In the genomic region with DNA sequence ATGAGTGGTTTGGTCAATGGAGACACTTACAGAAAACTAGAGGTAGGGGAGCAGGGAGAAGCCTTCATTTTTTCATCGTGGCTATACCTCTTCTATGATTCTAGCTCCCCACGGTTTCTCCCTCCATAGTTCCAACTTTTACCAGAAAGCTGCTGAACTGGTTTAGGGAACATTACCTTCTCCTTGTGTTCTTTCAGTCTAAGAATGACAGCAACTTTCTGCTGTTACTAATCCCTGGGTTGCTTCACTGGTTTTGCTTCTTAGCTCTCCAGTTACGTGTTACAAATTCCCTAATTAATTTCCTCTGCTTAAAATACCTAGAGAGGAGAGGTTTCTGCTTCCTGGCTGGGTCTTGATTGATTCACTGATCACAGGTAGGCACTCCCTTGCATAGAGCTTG, we compare ENCODE assay signal across 17 cellular contexts.
DNase-seq lines count a peak whose midpoint lies in the region; ATAC-seq, FAIRE-seq and TF ChIP-seq lines count a peak whose summit lies in the region.
"Had no signal": no experiment of that assay in that cellular context is flagged by ENCODE, and none has a peak within 500 bp of the region (broad histone marks: within the 10 kb centered on the region; RNA-seq: fewer than 3 reads in every experiment).

No MANE protein-coding gene starts in this region.

- no peak for TF ChIP-seq CTCF in MCF 10A (IDR thresholded peaks at IDR 0.05; ENCODE audit: unreplicated experiment)
- TF ChIP-seq CTCF in H1 (IDR thresholded peaks at IDR 0.05; ENCODE audit: control extremely low read depth in 1 of 3, insufficient read depth in 1 of 3, low read depth in 1 of 3, low read length in 3 of 3) = no peak
- TF ChIP-seq CTCF in type B pancreatic cell (conservative IDR thresholded peaks at IDR 0.05) = no peak
- no peak for TF ChIP-seq CTCF in HFFc6 (IDR thresholded peaks at IDR 0.05)

- H2BK120ac ChIP-seq in H1 (replicated peaks; ENCODE audit: low read depth, low read length) = no peak overlapping the region

- H2BK20ac ChIP-seq in H1 (ENCODE audit: low read length) = no peak overlapping the region

- no peaks in the 10 kb centered on the region for H3K27me3 ChIP-seq in H1 (replicated peaks in 1 of 4; ENCODE audit: control insufficient read depth in 3 of 4, extremely low read depth in 1 of 4, insufficient read depth in 3 of 4, low read length in 3 of 4)

- no peak overlapping the region for H3K9ac ChIP-seq in H1 (replicated peaks in 1 of 4; ENCODE audit: extremely low read depth in 1 of 4, low read depth in 3 of 4, low read length in 3 of 4)

- no peak overlapping the region for H3K4me3 Mint-ChIP-seq in MCF 10A (ENCODE audit: unreplicated experiment)
- H3K4me3 Mint-ChIP-seq in type B pancreatic cell = no peak overlapping the region
- H3K4me3 Mint-ChIP-seq in HFFc6 = no peak overlapping the region
- H3K4me3 Mint-ChIP-seq: CD8-positive, alpha-beta memory T cell had no signal

- H2BK5ac ChIP-seq in H1 (ENCODE audit: low read depth, low read length) = no peak overlapping the region

- H4K8ac ChIP-seq in H1 (ENCODE audit: extremely low read depth, insufficient read depth, low read length) = no peak overlapping the region

- no peak overlapping the region for H2BK15ac ChIP-seq in H1 (ENCODE audit: low read length)

- no peaks in the 10 kb centered on the region for H3K36me3 ChIP-seq in H1 (ENCODE audit: control insufficient read depth in 2 of 4, insufficient read depth in 4 of 4, low read length in 3 of 4)

- peaks cover 0 to 1% of the 10 kb centered on the region in 2 experiments for H4K20me1 ChIP-seq in H1 (replicated peaks in 1 of 2; ENCODE audit: control insufficient read depth in 1 of 2, insufficient read depth in 2 of 2, low read length in 2 of 2)

- WGBS in H1 (ENCODE audit: extremely low coverage in 1 of 2, insufficient coverage in 1 of 2, insufficient read length in 1 of 2, insufficient replicate concordance in 2 of 2, low coverage in 1 of 2, low lambda C conversion rate in 2 of 2, missing lambda C conversion rate in 1 of 2), 2 experiments = 68% methylated on average over 3 of the region's 3 CpGs; no CpG with 5 or more reads in 1 of the 2 experiments

- H2AK5ac ChIP-seq in H1 (ENCODE audit: low read depth, low read length) = no peak overlapping the region

- H3K4ac ChIP-seq in H1 (replicated peaks; ENCODE audit: insufficient read length, low read depth, low read length) = no peak overlapping the region

- H2BK12ac ChIP-seq in H1 (ENCODE audit: low read depth, low read length) = no peak overlapping the region

- no peaks in the 10 kb centered on the region for H3K36me3 Mint-ChIP-seq in MCF 10A (ENCODE audit: insufficient read depth, unreplicated experiment)
- no peaks in the 10 kb centered on the region for H3K36me3 Mint-ChIP-seq in type B pancreatic cell
- H3K36me3 Mint-ChIP-seq in HFFc6 (ENCODE audit: low read depth) = peaks cover 20% of the 10 kb centered on the region
- H3K36me3 Mint-ChIP-seq: CD8-positive, alpha-beta memory T cell had no signal

- intact Hi-C loops in MCF 10A (cut with micrococcal nuclease) = no loop called here

- H3K27ac Mint-ChIP-seq in MCF 10A (ENCODE audit: low read depth, unreplicated experiment) (no peak overlapping the region), type B pancreatic cell (peak overlapping the region; percentile 68), HFFc6 (no peak overlapping the region)
- H3K27ac Mint-ChIP-seq: CD8-positive, alpha-beta memory T cell had no signal

- H3K4me1 Mint-ChIP-seq in MCF 10A (ENCODE audit: insufficient read depth, unreplicated experiment) = no peaks in the 10 kb centered on the region
- peaks cover 6% of the 10 kb centered on the region for H3K4me1 Mint-ChIP-seq in type B pancreatic cell (ENCODE audit: unreplicated experiment)
- no peaks in the 10 kb centered on the region for H3K4me1 Mint-ChIP-seq in HFFc6 (ENCODE audit: low read depth)
- H3K4me1 Mint-ChIP-seq: CD8-positive, alpha-beta memory T cell had no signal

- H3K56ac ChIP-seq in H1 (replicated peaks; ENCODE audit: insufficient read length, low read depth, low read length) = no peak overlapping the region

- H3K9me3 Mint-ChIP-seq in MCF 10A (ENCODE audit: unreplicated experiment) (peaks cover 8% of the 10 kb centered on the region), type B pancreatic cell (peaks cover 5% of the 10 kb centered on the region), HFFc6 (peaks cover 19% of the 10 kb centered on the region)

- POLR2A ChIA-PET in MCF 10A (lab: Yijun Ruan, JAX) (interaction anchor here (0.6 kb wide), 1 partner anchor 138 kb away, joined by 3 read pairs; no protein-coding TSS in a partner anchor), H1 (lab: Charles Lee; ENCODE audit: partially characterized antibody) (no interaction called here)

- no peaks in the 10 kb centered on the region for H3K27me3 Mint-ChIP-seq in MCF 10A (ENCODE audit: insufficient read depth, unreplicated experiment)
- no peaks in the 10 kb centered on the region for H3K27me3 Mint-ChIP-seq in type B pancreatic cell
- no peaks in the 10 kb centered on the region; the same call in 1 of the 2 replicates for H3K27me3 Mint-ChIP-seq in HFFc6 (ENCODE audit: insufficient read depth)

- no peaks in the 10 kb centered on the region for H3K79me1 ChIP-seq in H1 (ENCODE audit: low read depth, low read length)

- peak overlapping the region; percentile 57; the same call in 1 of the 2 replicates for H2AFZ ChIP-seq in H1 (ENCODE audit: low read length)

- H4K91ac ChIP-seq in H1 (replicated peaks; ENCODE audit: insufficient read length, low read length) = no peak overlapping the region

- no peak overlapping the region for H3K4me2 ChIP-seq in H1 (ENCODE audit: insufficient read depth in 1 of 2, low read depth in 2 of 2, low read length in 2 of 2)

- CTCF ChIA-PET in MCF 10A (lab: Yijun Ruan, JAX) (interaction anchor here (0.6 to 1.2 kb wide), 2 partner anchors 25 to 442 kb away, joined by 3 read pairs; no protein-coding TSS in a partner anchor), H1 (lab: Charles Lee; ENCODE audit: partially characterized antibody) (interaction anchor here (1.6 kb wide), 1 partner anchor 207 kb away, joined by 6 read pairs; no protein-coding TSS in a partner anchor)

- DNase-seq in T47D (ENCODE audit: low read depth in 1 of 2, low spot score in 1 of 2) (peak; percentile 4 to 65), MCF 10A (ENCODE audit: unreplicated experiment) (no peak), H1 (ENCODE audit: low read depth in 1 of 2, low spot score in 2 of 2) (peak in 1 of 2 experiments; percentile 14), left kidney (ENCODE audit: low read depth, low spot score) (peak; percentile 61), type B pancreatic cell (ENCODE audit: extremely low spot score, unreplicated experiment) (no peak), NCI-H345 treated with DMSO at 0.1 percent for 48 hours (lab: John Stamatoyannopoulos, UW; ENCODE audit: unreplicated experiment) (no peak), HFFc6 (no peak)
- DNase-seq: CD8-positive, alpha-beta memory T cell; NCI-H187; NCI-H2171 treated with DMSO at 0.1 percent for 48 hours; NCI-H510A; NCI-H82; Right ventricle myocardium superior had no signal

- H3K18ac ChIP-seq in H1 (ENCODE audit: extremely low read depth, low read length) = no peak overlapping the region

- no peaks in the 10 kb centered on the region for H3K79me2 ChIP-seq in H1 (ENCODE audit: control insufficient read depth in 1 of 2, insufficient read depth in 2 of 2, low read length in 2 of 2)

- no peaks in the 10 kb centered on the region for H3K4me1 ChIP-seq in H1 (replicated peaks in 1 of 4; ENCODE audit: control insufficient read depth in 3 of 4, insufficient read depth in 4 of 4, low read length in 3 of 4)

- TF ChIP-seq EP300 in H1 (IDR thresholded peaks at IDR 0.05; ENCODE audit: borderline replicate concordance in 1 of 2, low read depth in 2 of 2, low read length in 2 of 2) = no peak

- TF ChIP-seq POLR2A in H1 (IDR thresholded peaks at IDR 0.05; ENCODE audit: control extremely low read depth in 1 of 2, low read depth in 2 of 2, low read length in 2 of 2) = no peak

- no peak for TF ChIP-seq RAD21 in H1 (IDR thresholded peaks at IDR 0.05 in 1 of 2, conservative IDR thresholded peaks at IDR 0.05 in 1 of 2; ENCODE audit: low read depth in 2 of 2, low read length in 2 of 2)

- no peak overlapping the region for H4K5ac ChIP-seq in H1 (ENCODE audit: insufficient read length, low read depth, low read length)

- H3K27ac ChIP-seq in H1 (ENCODE audit: low read depth, low read length) = no peak overlapping the region

- no peak overlapping the region for H3K23ac ChIP-seq in H1 (ENCODE audit: insufficient read length)

- no peaks in the 10 kb centered on the region for H3K23me2 ChIP-seq in H1 (ENCODE audit: low read depth, low read length)

- no peak overlapping the region for H3K14ac ChIP-seq in H1 (ENCODE audit: insufficient read length)

- in situ Hi-C loops in T47D (cut with HindIII; ENCODE audit: low pct_unique_long_range_greater_than_20kb, low sequenced_read_pairs) = no loop called here

- ATAC-seq in HG02571 (IDR thresholded peaks at IDR 0.05; ENCODE audit: unreplicated experiment) = no peak
- ATAC-seq: SK-N-SH treated with all-trans-retinoic acid at 6 μM for 48 hours had no signal

- peaks cover 0 to 7% of the 10 kb centered on the region in 2 experiments; a peak in 3 of 4 replicates for H3K9me3 ChIP-seq in H1 (ENCODE audit: insufficient read depth in 2 of 2, low read depth in 1 of 2, low read length in 1 of 2)

- no peak overlapping the region for H3K4me3 ChIP-seq in H1 (ENCODE audit: extremely low read depth in 1 of 4, insufficient read depth in 2 of 4, low read depth in 3 of 4, low read length in 4 of 4)

- FAIRE-seq in H1 (lab: Jason Lieb, UNC) = no peak
- FAIRE-seq: GM19239, H54 had no signal

- no TSS peak for BruUV-seq in MCF 10A (replicated peaks; lab: Mats Ljungman, UMichigan)

TF ChIP-seq in H1, 55 proteins besides CTCF, POLR2A, EP300 and RAD21 (continues in another document):
- TF ChIP-seq SIN3A (conservative IDR thresholded peaks at IDR 0.05 in 1 of 2, IDR thresholded peaks at IDR 0.05 in 1 of 2; ENCODE audit: low read depth in 1 of 2, low read length in 2 of 2) (no peak), PHF8 (conservative IDR thresholded peaks at IDR 0.05; ENCODE audit: low read depth, low read length) (no peak), YY1 (IDR thresholded peaks at IDR 0.05; ENCODE audit: low read depth, low read length) (no peak), JUN (IDR thresholded peaks at IDR 0.05; ENCODE audit: low read depth, low read length) (no peak), TBP (IDR thresholded peaks at IDR 0.05; ENCODE audit: low read depth, low read length) (no peak), EGR1 (IDR thresholded peaks at IDR 0.05; ENCODE audit: borderline replicate concordance, low read depth, low read length) (no peak), KDM5A (IDR thresholded peaks at IDR 0.05; ENCODE audit: low read length) (no peak), EZH2 (IDR thresholded peaks at IDR 0.05; ENCODE audit: low read depth, low read length, severe bottlenecking) (no peak), CEBPB (IDR thresholded peaks at IDR 0.05; ENCODE audit: low read depth, low read length) (no peak), HDAC6 (IDR thresholded peaks at IDR 0.05; ENCODE audit: low read depth, low read length) (no peak), KDM4A (IDR thresholded peaks at IDR 0.05; ENCODE audit: low read depth, low read length, severe bottlenecking) (no peak), CBX8 (IDR thresholded peaks at IDR 0.05; ENCODE audit: borderline replicate concordance, low read depth, low read length) (no peak)

Comparison
In these comparisons a context has a peak if more than half of its experiments do, and no peak if none do; other contexts are left out.
1. DNase-seq: peak in T47D (2 of 2) and left kidney (single experiment); none in MCF 10A (single experiment), type B pancreatic cell (single experiment), NCI-H345 treated with DMSO at 0.1 percent for 48 hours (single experiment) and HFFc6 (single experiment).